8 cellular contexts compared by ENCODE assay signal in genomic region chr4:102868153-102868781, GRCh38. TPM values are rescaled to one million over a fixed set of nuclear protein-coding genes. Genes with fewer than 3 reads are reported as not detected.
DNase-seq lines count a peak whose midpoint lies in the region; ATAC-seq and TF ChIP-seq lines count a peak whose summit lies in the region.

No MANE protein-coding gene starts in this region.

- peaks cover 6% of the 10 kb centered on the region for H3K9me3 Mint-ChIP-seq in activated CD8-positive, alpha-beta T cell treated with anti-CD3 and anti-CD28 coated beads, Interleukin-2, amount 10 ng/mL, durations not matched to agents 7 days and 5 days (ENCODE audit: insufficient read depth)

- peaks cover 62% of the 10 kb centered on the region for H3K4me1 Mint-ChIP-seq in activated CD8-positive, alpha-beta T cell treated with anti-CD3 and anti-CD28 coated beads, Interleukin-2, amount 10 ng/mL, durations not matched to agents 7 days and 5 days (ENCODE audit: low read depth)

- TF ChIP-seq CTCF in BJ (IDR thresholded peaks at IDR 0.05; ENCODE audit: insufficient read depth, low read depth, low read length) (no peak), foreskin keratinocyte (conservative IDR thresholded peaks at IDR 0.05) (no peak), retinal pigment epithelial cell (conservative IDR thresholded peaks at IDR 0.05; ENCODE audit: low read depth, low read length) (no peak)

- peak overlapping the region; percentile 98 for H3K4me3 Mint-ChIP-seq in activated CD8-positive, alpha-beta T cell treated with anti-CD3 and anti-CD28 coated beads, Interleukin-2, amount 10 ng/mL, durations not matched to agents 7 days and 5 days

- peak; percentile 46 for ATAC-seq in HG02759 (IDR thresholded peaks at IDR 0.05; ENCODE audit: unreplicated experiment)
- ATAC-seq in activated CD8-positive, alpha-beta T cell treated with anti-CD3 and anti-CD28 coated beads, Interleukin-2, amount 10 ng/mL, durations not matched to agents 7 days and 5 days = no peak
- no peak for ATAC-seq in foreskin keratinocyte

- H3K4me1 ChIP-seq in foreskin keratinocyte = peaks cover 4% of the 10 kb centered on the region

- H3K27me3 ChIP-seq in BJ (ENCODE audit: control insufficient read depth, insufficient read depth, low read length) (no peaks in the 10 kb centered on the region), foreskin keratinocyte (no peaks in the 10 kb centered on the region)

- POLR2A ChIA-PET in BJ (lab: Charles Lee) = no interaction called here
- POLR2A ChIA-PET in activated CD8-positive, alpha-beta T cell treated with anti-CD3 and anti-CD28 coated beads, Interleukin-2, amount 10 ng/mL, durations not matched to agents 7 days and 5 days (lab: Charles Lee) = interaction anchor here (0.8 to 5.4 kb wide), 13 partner anchors 10 to 523 kb away, joined by 3 to 346 read pairs (median 6); partner anchors contain the start of genes MANBA, NFKB1, SLC39A8 and UBE2D3

- DNase-seq in BJ (ENCODE audit: low read depth) (no peak), foreskin keratinocyte (no peak), retinal pigment epithelial cell (ENCODE audit: low read depth) (no peak), KG1 (lab: John Stamatoyannopoulos, UW) (no peak), NCI-H2107 treated with DMSO at 0.1 percent for 48 hours (lab: John Stamatoyannopoulos, UW; ENCODE audit: unreplicated experiment) (no peak), SIG-M5 treated with dmso at 0.1 percent for 504 hours (lab: John Stamatoyannopoulos, UW; ENCODE audit: unreplicated experiment) (no peak)
- peak; percentile 39 for DNase-seq in activated CD8-positive, alpha-beta T cell treated with anti-CD3 and anti-CD28 coated beads, Interleukin-2, amount 10 ng/mL, durations not matched to agents 7 days and 5 days

- H3K36me3 Mint-ChIP-seq in activated CD8-positive, alpha-beta T cell treated with anti-CD3 and anti-CD28 coated beads, Interleukin-2, amount 10 ng/mL, durations not matched to agents 7 days and 5 days (ENCODE audit: low read depth) = peaks cover 42% of the 10 kb centered on the region

- no peaks in the 10 kb centered on the region for H3K36me3 ChIP-seq in BJ (ENCODE audit: control insufficient read depth, insufficient read depth, low read length)

- CTCF ChIA-PET in BJ (lab: Yijun Ruan, JAX) = interaction anchor here (1.2 to 2.1 kb wide), 3 partner anchors 29 to 248 kb away, joined by 4 to 8 read pairs (median 4); partner anchors contain the start of gene UBE2D3
- CTCF ChIA-PET in activated CD8-positive, alpha-beta T cell treated with anti-CD3 and anti-CD28 coated beads, Interleukin-2, amount 10 ng/mL, durations not matched to agents 7 days and 5 days (lab: Charles Lee) = interaction anchor here (1.2 to 3.9 kb wide), 5 partner anchors 8 to 141 kb away, joined by 3 to 48 read pairs (median 3); partner anchors contain the start of gene UBE2D3

- peak overlapping the region; percentile 98 for H3K27ac Mint-ChIP-seq in activated CD8-positive, alpha-beta T cell treated with anti-CD3 and anti-CD28 coated beads, Interleukin-2, amount 10 ng/mL, durations not matched to agents 7 days and 5 days

- no peaks in the 10 kb centered on the region for H3K27me3 Mint-ChIP-seq in activated CD8-positive, alpha-beta T cell treated with anti-CD3 and anti-CD28 coated beads, Interleukin-2, amount 10 ng/mL, durations not matched to agents 7 days and 5 days (ENCODE audit: low read depth)

- H3K4me3 ChIP-seq in BJ (ENCODE audit: low read depth, low read length) (peak overlapping the region; percentile 69), retinal pigment epithelial cell (ENCODE audit: low read length) (peak overlapping the region; percentile 86)

- peak overlapping the region; percentile 99 for H3K27ac ChIP-seq in foreskin keratinocyte

RNA-seq across cellular contexts. Expression of gene CISD2, which starts 0.5 kb away (rescaled TPM):
- 23.0 and 32.2 TPM in 2 replicates for polyA plus RNA-seq in BJ (2011; rRNA removed)
- polyA minus RNA-seq in BJ (2011; rRNA and poly(A)+ RNA removed) = 8.4 and 12.3 TPM in 2 replicates
- total RNA-seq in activated CD8-positive, alpha-beta T cell treated with anti-CD3 and anti-CD28 coated beads, Interleukin-2, amount 10 ng/mL, durations not matched to agents 7 days and 5 days = 10 to 100 TPM; 37.7 to 40.0 TPM
- 41.9 and 44.2 TPM in 2 replicates for total RNA-seq in foreskin keratinocyte
- polyA plus RNA-seq in foreskin keratinocyte = 39.3 and 42.5 TPM in 2 replicates

RNA-seq across cellular contexts. Expression of gene UBE2D3, which starts 40.9 kb away (rescaled TPM):
- 298 and 431 TPM in 2 replicates for polyA plus RNA-seq in BJ (2011; rRNA removed)
- polyA minus RNA-seq in BJ (2011; rRNA and poly(A)+ RNA removed) = 156 and 207 TPM in 2 replicates
- 100 to 1,000 TPM; 388 to 409 TPM for total RNA-seq in activated CD8-positive, alpha-beta T cell treated with anti-CD3 and anti-CD28 coated beads, Interleukin-2, amount 10 ng/mL, durations not matched to agents 7 days and 5 days
- total RNA-seq in foreskin keratinocyte = 353 and 362 TPM in 2 replicates
- 214 and 244 TPM in 2 replicates for polyA plus RNA-seq in foreskin keratinocyte
